27 cellular contexts compared by ENCODE assay signal in the genomic region with DNA sequence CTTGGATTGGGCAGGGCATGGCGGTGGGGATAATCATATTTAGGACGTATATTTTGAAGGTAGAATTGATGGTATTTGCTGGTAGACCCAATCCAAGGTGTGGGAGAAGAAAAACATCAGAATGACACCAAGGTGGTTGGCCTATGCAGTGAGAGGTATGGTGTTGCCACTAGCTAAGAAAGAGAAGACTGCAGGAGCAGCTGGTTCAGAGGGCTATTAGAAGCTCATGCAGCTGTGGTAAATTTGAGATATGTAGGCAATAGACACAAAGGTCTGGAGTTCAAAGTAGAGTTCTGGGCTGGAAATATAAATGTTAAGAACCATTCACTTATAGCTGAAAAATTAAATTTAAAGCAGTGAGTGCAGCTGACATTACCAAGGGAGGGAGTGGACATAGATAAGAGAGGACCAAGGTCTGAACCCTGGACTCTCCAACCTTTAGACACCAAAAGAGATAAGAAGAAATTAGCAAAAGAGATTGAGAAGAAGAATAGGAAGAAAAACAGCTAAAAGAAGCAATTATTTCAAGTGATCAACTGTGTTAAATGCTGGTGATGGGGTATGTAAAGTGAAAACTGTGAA.
DNase-seq lines count a peak whose midpoint lies in the region; ATAC-seq, FAIRE-seq and TF ChIP-seq lines count a peak whose summit lies in the region.
"Had no signal": no experiment of that assay in that cellular context is flagged by ENCODE, and none has a peak within 500 bp of the region (broad histone marks: within the 10 kb centered on the region; RNA-seq: fewer than 3 reads in every experiment).

No MANE protein-coding gene starts in this region.

- CTCF ChIA-PET in HepG2 (lab: Yijun Ruan, JAX; ENCODE audit: low intra/inter-chr PET ratio, low total read pairs) = no interaction called here

- no peak overlapping the region for H3K23ac ChIP-seq in mesenchymal stem cell (ENCODE audit: low read length in 2 of 2)

- no peak overlapping the region for H3K14ac ChIP-seq in mesenchymal stem cell (ENCODE audit: low read length in 2 of 2)

- FAIRE-seq in HepG2 (lab: Jason Lieb, UNC) = no peak
- FAIRE-seq: A549, GM12878, GM12892, GM18507 had no signal

- H3K79me2 ChIP-seq in HepG2 (ENCODE audit: insufficient read depth, low read length) = no peaks in the 10 kb centered on the region

- H2AK5ac ChIP-seq in mesenchymal stem cell (ENCODE audit: low read length, severe bottlenecking) = no peak overlapping the region

- H2AFZ ChIP-seq in HepG2 (ENCODE audit: low read length) (no peak overlapping the region), mesenchymal stem cell (ENCODE audit: low read depth, low read length) (no peak overlapping the region)

- H3K4me1 Mint-ChIP-seq in central memory CD8-positive, alpha-beta T cell = peaks cover 15% of the 10 kb centered on the region
- peaks cover 8% of the 10 kb centered on the region for H3K4me1 Mint-ChIP-seq in nephron progenitor cell
- H3K4me1 Mint-ChIP-seq: B cell had no signal

- no peak for TF ChIP-seq POLR2A in HepG2 (IDR thresholded peaks at IDR 0.05; ENCODE audit: insufficient read depth in 1 of 2, low read depth in 2 of 2, low read length in 2 of 2)

- H3K4ac ChIP-seq in mesenchymal stem cell (ENCODE audit: low read depth in 1 of 2, low read length in 2 of 2) = no peak overlapping the region

- no peaks in the 10 kb centered on the region for H3K9me3 Mint-ChIP-seq in central memory CD8-positive, alpha-beta T cell
- peaks cover 26% of the 10 kb centered on the region for H3K9me3 Mint-ChIP-seq in nephron progenitor cell
- H3K9me3 Mint-ChIP-seq: CD8-positive, alpha-beta memory T cell had no signal

- no peaks in the 10 kb centered on the region for H3K27me3 Mint-ChIP-seq in central memory CD8-positive, alpha-beta T cell
- peaks cover 10% of the 10 kb centered on the region for H3K27me3 Mint-ChIP-seq in nephron progenitor cell (ENCODE audit: low read depth, poor library complexity)

- H2BK12ac ChIP-seq in mesenchymal stem cell (ENCODE audit: low read length in 2 of 2) = no peak overlapping the region

- H3K4me3 Mint-ChIP-seq in central memory CD8-positive, alpha-beta T cell = no peak overlapping the region
- no peak overlapping the region for H3K4me3 Mint-ChIP-seq in nephron progenitor cell
- H3K4me3 Mint-ChIP-seq: B cell; CD4-positive, alpha-beta memory T cell; CD8-positive, alpha-beta memory T cell had no signal

- H3K4me3 ChIP-seq in HepG2 (replicated peaks in 1 of 3; ENCODE audit: insufficient read depth in 1 of 3, low read depth in 2 of 3, low read length in 3 of 3) (no peak overlapping the region), mesenchymal stem cell (ENCODE audit: insufficient read depth in 1 of 2, low read depth in 1 of 2, low read length in 2 of 2) (no peak overlapping the region)
- H3K4me3 ChIP-seq: A549; BLaER1 treated with 17β-estradiol and CSF1 and Interleukin-3, amounts not matched to agents 10 nM and 100 nM; GM12878 had no signal

- no TSS peak for BruUV-seq in HepG2 (replicated peaks; lab: Mats Ljungman, UMichigan)

- in situ Hi-C loops in HepG2 (cut with HindIII; ENCODE audit: extremely low pct_ligation_motif_present, low pct_unique_long_range_greater_than_20kb) = no loop called here

- H3K4me2 ChIP-seq in HepG2 (ENCODE audit: low read depth, low read length) (0 out of 2 replicates have a peak overlapping the region, but pooled peaks have one; percentile 15), mesenchymal stem cell (ENCODE audit: low read length, poor library complexity, severe bottlenecking) (peak overlapping the region; percentile 3)
- H3K4me2 ChIP-seq: A549; BLaER1 treated with 17β-estradiol and CSF1 and Interleukin-3, amounts not matched to agents 10 nM and 100 nM had no signal

- TF ChIP-seq CTCF in HepG2 (CRISPR knock-in tag; IDR thresholded peaks at IDR 0.05) = no peak
- TF ChIP-seq CTCF in nephron progenitor cell (IDR thresholded peaks at IDR 0.05) = no peak

- H3K9me3 ChIP-seq in HepG2 (ENCODE audit: low read length) (no peaks in the 10 kb centered on the region), mesenchymal stem cell (ENCODE audit: control insufficient read depth, low read length) (no peaks in the 10 kb centered on the region)
- H3K9me3 ChIP-seq: A549; BLaER1 treated with 17β-estradiol and CSF1 and Interleukin-3, amounts not matched to agents 10 nM and 100 nM had no signal

- WGBS in HepG2 (ENCODE audit: low lambda C conversion rate) = 48% methylated on average over 2 of the region's 2 CpGs
- 89% methylated on average over 2 of the region's 2 CpGs for WGBS in mesenchymal stem cell

- intact Hi-C loops in left colon (cut with DNase I, micrococcal nuclease) = no loop called here
- intact Hi-C loops in HepG2 (cut with micrococcal nuclease; ENCODE audit: unreplicated experiment) = loop anchor here (10.0 kb wide), 1 partner anchor 266 kb away; no protein-coding TSS in a partner anchor

- POLR2A ChIA-PET in HepG2 (lab: Yijun Ruan, JAX) = no interaction called here

- no peak overlapping the region for H2BK5ac ChIP-seq in mesenchymal stem cell (ENCODE audit: low read depth, low read length, poor library complexity, severe bottlenecking)

- H3K79me1 ChIP-seq in mesenchymal stem cell (replicated peaks; ENCODE audit: low read length, poor library complexity, severe bottlenecking) = no peaks in the 10 kb centered on the region

- H3K9ac ChIP-seq in HepG2 (ENCODE audit: insufficient read depth, low read depth, low read length) = no peak overlapping the region
- no peak overlapping the region for H3K9ac ChIP-seq in mesenchymal stem cell (ENCODE audit: low read length)
- H3K9ac ChIP-seq: BLaER1 treated with 17β-estradiol and CSF1 and Interleukin-3, amounts not matched to agents 10 nM and 100 nM had no signal

- no peak overlapping the region for H2BK15ac ChIP-seq in mesenchymal stem cell (ENCODE audit: low read depth, poor library complexity, severe bottlenecking)

- H3K36me3 ChIP-seq in HepG2 (replicated peaks in 1 of 2; ENCODE audit: control insufficient read depth in 1 of 2, insufficient read depth in 2 of 2, low read length in 2 of 2) (no peaks in the 10 kb centered on the region), mesenchymal stem cell (ENCODE audit: control insufficient read depth in 1 of 2, insufficient read depth in 2 of 2, low read depth in 1 of 2, low read length in 2 of 2) (no peaks in the 10 kb centered on the region)
- H3K36me3 ChIP-seq: BLaER1 treated with 17β-estradiol and CSF1 and Interleukin-3, amounts not matched to agents 10 nM and 100 nM had no signal

- H3K36me3 Mint-ChIP-seq in central memory CD8-positive, alpha-beta T cell (ENCODE audit: insufficient read depth) = no peaks in the 10 kb centered on the region
- H3K36me3 Mint-ChIP-seq in nephron progenitor cell (ENCODE audit: low read depth) = peaks cover 4% of the 10 kb centered on the region
- H3K36me3 Mint-ChIP-seq: CD4-positive, alpha-beta memory T cell; CD8-positive, alpha-beta memory T cell had no signal

- TF ChIP-seq EP300 in HepG2 (IDR thresholded peaks at IDR 0.05; ENCODE audit: low read depth in 2 of 2, low read length in 2 of 2) = no peak
- TF ChIP-seq EP300 in HepG2 (CRISPR knock-in tag; IDR thresholded peaks at IDR 0.05; ENCODE audit: borderline replicate concordance) = no peak

- no peak for ATAC-seq in central memory CD8-positive, alpha-beta T cell (replicated peaks; ENCODE audit: extremely low read depth, poor library complexity, severe bottlenecking)
- peak; percentile 79 for ATAC-seq in left colon
- ATAC-seq in HepG2 = peak; percentile 38; the same call in 1 of the 3 replicates
- ATAC-seq in HG03196 (IDR thresholded peaks at IDR 0.05; ENCODE audit: unreplicated experiment) = no peak
- ATAC-seq: A549, GM12878 had no signal

- H4K8ac ChIP-seq in mesenchymal stem cell (ENCODE audit: low read length) = no peak overlapping the region

- no peaks in the 10 kb centered on the region for H3K27me3 ChIP-seq in HepG2 (ENCODE audit: control insufficient read depth in 1 of 2, insufficient read depth in 2 of 2, low read length in 2 of 2)
- peaks cover 0 to 6% of the 10 kb centered on the region in 2 experiments for H3K27me3 ChIP-seq in mesenchymal stem cell (ENCODE audit: control insufficient read depth in 1 of 2, insufficient read depth in 1 of 2, low read length in 2 of 2)
- H3K27me3 ChIP-seq: BLaER1 treated with 17β-estradiol and CSF1 and Interleukin-3, amounts not matched to agents 10 nM and 100 nM had no signal

- TF ChIP-seq RAD21 in HepG2 (CRISPR knock-in tag; IDR thresholded peaks at IDR 0.05) = no peak

- H4K20me1 ChIP-seq in HepG2 (ENCODE audit: insufficient read depth, low read length) = no peaks in the 10 kb centered on the region
- H4K20me1 ChIP-seq: BLaER1 treated with 17β-estradiol and CSF1 and Interleukin-3, amounts not matched to agents 10 nM and 100 nM had no signal

- no peak overlapping the region for H3K27ac ChIP-seq in HepG2 (ENCODE audit: extremely low read length, insufficient read depth, low read length)
- H3K27ac ChIP-seq in mesenchymal stem cell (ENCODE audit: low read length, poor library complexity, severe bottlenecking) = no peak overlapping the region
- H3K27ac ChIP-seq: 22Rv1; A549; BLaER1 treated with 17β-estradiol and CSF1 and Interleukin-3, amounts not matched to agents 10 nM and 100 nM; C4-2B had no signal

- H4K91ac ChIP-seq in mesenchymal stem cell (ENCODE audit: low read length) = no peak overlapping the region

- no peak overlapping the region for H3K18ac ChIP-seq in mesenchymal stem cell (ENCODE audit: low read depth in 1 of 2, low read length in 2 of 2)

- H2BK120ac ChIP-seq in mesenchymal stem cell (ENCODE audit: low read depth, low read length) = no peak overlapping the region

- no peak for DNase-seq in central memory CD8-positive, alpha-beta T cell (ENCODE audit: low spot score in 2 of 2)
- DNase-seq in left colon (no peak), HepG2 (ENCODE audit: low spot score) (no peak), mesenchymal stem cell (no peak), iPS-NIHi7 (ENCODE audit: extremely low spot score) (no peak), nephron progenitor cell (no peak), HuH-7 (ENCODE audit: low spot score) (no peak)
- DNase-seq: AML-193; CD4-positive, alpha-beta memory T cell; CD8-positive, alpha-beta memory T cell; COR-L47; DMS 273 treated with DMSO at 0.1 percent for 48 hours; DMS153; DMS53; DMS79; DND-41; EL; GDM1 had no signal

- H3K27ac Mint-ChIP-seq in central memory CD8-positive, alpha-beta T cell (ENCODE audit: low read depth) = peak overlapping the region; percentile 10
- H3K27ac Mint-ChIP-seq in nephron progenitor cell = no peak overlapping the region
- H3K27ac Mint-ChIP-seq: B cell; CD4-positive, alpha-beta memory T cell had no signal

- H3K4me1 ChIP-seq in HepG2 (ENCODE audit: insufficient read depth, low read length) (peaks cover 21% of the 10 kb centered on the region), mesenchymal stem cell (ENCODE audit: control insufficient read depth, insufficient read depth, low read depth, low read length) (no peaks in the 10 kb centered on the region)
- H3K4me1 ChIP-seq: A549 had no signal

TF ChIP-seq in HepG2, 621 proteins besides CTCF, POLR2A, EP300 and RAD21 (continues in another document):
- peak; percentile 69 for TF ChIP-seq ZNF329 (CRISPR knock-in tag; IDR thresholded peaks at IDR 0.05; ENCODE audit: low read depth)

Comparison
In these comparisons a context has a peak if more than half of its experiments do, and no peak if none do; other contexts are left out.
1. ATAC-seq: peak in left colon (single experiment) and HepG2 (single experiment); none in central memory CD8-positive, alpha-beta T cell (single experiment) and HG03196 (single experiment).